Comparison of ENCODE assay signal across 8 cellular contexts in the genomic region with DNA sequence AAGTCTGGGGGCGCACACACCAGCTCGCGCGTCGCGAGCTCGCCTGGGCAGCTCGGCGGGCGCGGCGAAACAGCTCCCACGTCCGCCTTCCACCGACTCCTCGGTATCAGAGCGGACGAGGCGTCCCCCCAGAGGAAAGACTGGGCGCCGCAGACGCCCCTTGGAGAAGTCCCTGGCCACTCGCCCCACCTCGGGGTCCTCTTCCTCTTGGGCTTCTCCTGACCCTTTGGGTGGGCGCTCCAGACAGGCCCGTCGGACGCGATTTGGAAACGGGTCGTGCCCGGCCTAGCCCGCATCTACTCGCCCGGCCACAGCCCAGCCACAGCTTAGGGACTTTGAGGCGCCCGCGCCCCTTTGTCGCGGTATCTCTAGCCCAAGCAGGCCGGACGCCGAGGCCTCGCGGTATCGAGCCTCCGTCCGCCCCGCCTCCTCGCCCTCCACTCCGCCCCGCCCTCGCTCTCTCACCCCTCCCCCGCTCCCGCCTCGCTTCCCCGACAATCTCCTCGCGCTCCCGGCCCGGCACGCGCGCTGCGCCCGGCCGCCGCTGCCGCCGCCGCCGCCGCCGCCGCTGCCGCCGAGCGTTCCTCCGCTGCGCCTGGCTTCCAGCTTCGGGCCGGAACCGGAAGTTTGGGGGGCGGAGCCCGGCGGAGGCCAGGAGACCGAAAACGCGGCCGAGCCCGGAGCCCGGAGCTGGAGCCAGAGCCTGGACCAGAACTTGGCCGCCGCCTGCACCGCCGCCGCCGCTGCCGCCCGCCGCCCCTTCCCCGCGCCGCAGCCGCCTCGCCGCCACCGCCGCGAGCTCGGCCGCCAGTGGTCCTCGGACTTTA. TPM values are rescaled to one million over a fixed set of nuclear protein-coding genes. Genes with fewer than 3 reads are reported as not detected.
DNase-seq lines count a peak whose midpoint lies in the region; ATAC-seq and TF ChIP-seq lines count a peak whose summit lies in the region.

No MANE protein-coding gene starts in this region.

- H3K27ac Mint-ChIP-seq in CD8-positive, alpha-beta T cell = peak overlapping the region; percentile 55
- peak overlapping the region; percentile 94 for H3K27ac Mint-ChIP-seq in endodermal cell

- CTCF ChIA-PET in CD8-positive, alpha-beta T cell (lab: Charles Lee) = interaction anchor here (1.3 to 1.7 kb wide), 2 partner anchors 68 to 547 kb away, joined by 4 to 5 read pairs; no protein-coding TSS in a partner anchor

- intact Hi-C loops in CD8-positive, alpha-beta T cell (cut with DNase I, micrococcal nuclease) = loop anchor here (2.0 to 10.0 kb wide), 7 partner anchors 173 to 1741 kb away; partner anchors contain the start of genes KIF5C (in 2 of the 2), EPC2 (in 1 of the 2), MBD5 (in 1 of the 2) and MMADHC (in 1 of the 2)

- no peaks in the 10 kb centered on the region for H3K27me3 ChIP-seq in CD8-positive, alpha-beta T cell (ENCODE audit: insufficient read depth, low read length)
- no peaks in the 10 kb centered on the region for H3K27me3 ChIP-seq in endodermal cell (ENCODE audit: control insufficient read depth, insufficient read depth, low read length, poor library complexity, severe bottlenecking)

- H3K27me3 Mint-ChIP-seq in CD8-positive, alpha-beta T cell (ENCODE audit: low read depth) = peaks cover 20% of the 10 kb centered on the region
- H3K27me3 Mint-ChIP-seq in endodermal cell (ENCODE audit: insufficient read depth) = peaks cover 15% of the 10 kb centered on the region

- 0% methylated on average over 35 to 113 of the region's 113 CpGs for WGBS in endodermal cell (ENCODE audit: insufficient coverage in 1 of 2, insufficient read length in 1 of 2), 2 experiments
- WGBS in mesodermal cell (ENCODE audit: insufficient coverage in 2 of 2), 2 experiments = 0% methylated on average over 66 to 92 of the region's 113 CpGs

- H3K9ac ChIP-seq in endodermal cell (ENCODE audit: extremely low read depth, low read length, poor library complexity, severe bottlenecking) = peak overlapping the region; percentile 89

- H3K9me3 ChIP-seq in CD8-positive, alpha-beta T cell (ENCODE audit: low read length) = no peaks in the 10 kb centered on the region
- no peaks in the 10 kb centered on the region for H3K9me3 ChIP-seq in endodermal cell (ENCODE audit: control insufficient read depth, low read length)
- H3K9me3 ChIP-seq in mesodermal cell (ENCODE audit: control insufficient read depth, low read length) = no peaks in the 10 kb centered on the region

- peak; percentile 71 to 88 (median 86) for DNase-seq in CD8-positive, alpha-beta T cell
- DNase-seq in HS-27A (ENCODE audit: low read depth) (peak; percentile 56), NOMO-1 treated with DMSO at 0.1 percent for 48 hours (lab: John Stamatoyannopoulos, UW; ENCODE audit: unreplicated experiment) (peak; percentile 85), endodermal cell (peak; percentile 97)
- DNase-seq in activated CD8-positive, alpha-beta memory T cell treated with anti-CD3 and anti-CD28 coated beads, Interleukin-2, amount 50 U/mL, for 4 hours = peak; percentile 84
- peak; percentile 76 for DNase-seq in stimulated activated CD8-positive, alpha-beta memory T cell treated with anti-CD3 and anti-CD28 coated beads, Interleukin-12 subunit alpha, Interleukin-12 subunit beta, amount 100 ng/mL, for 4 hours (ENCODE audit: low read depth)

- H3K4me3 Mint-ChIP-seq in CD8-positive, alpha-beta T cell = peak overlapping the region; percentile 93
- peak overlapping the region; percentile 94 for H3K4me3 Mint-ChIP-seq in endodermal cell

- H3K9me3 Mint-ChIP-seq in CD8-positive, alpha-beta T cell = no peaks in the 10 kb centered on the region
- no peaks in the 10 kb centered on the region for H3K9me3 Mint-ChIP-seq in endodermal cell

- H3K36me3 ChIP-seq in CD8-positive, alpha-beta T cell (ENCODE audit: insufficient read depth, low read length) = no peaks in the 10 kb centered on the region
- no peaks in the 10 kb centered on the region for H3K36me3 ChIP-seq in endodermal cell (ENCODE audit: control insufficient read depth, insufficient read depth, low read length)
- H3K36me3 ChIP-seq in mesodermal cell (ENCODE audit: control insufficient read depth, insufficient read depth, low read length) = no peaks in the 10 kb centered on the region

- H3K4me3 ChIP-seq in CD8-positive, alpha-beta T cell (ENCODE audit: low read depth, low read length) = peak overlapping the region; percentile 75
- peak overlapping the region; percentile 99 for H3K4me3 ChIP-seq in endodermal cell (ENCODE audit: low read length)
- H3K4me3 ChIP-seq in mesodermal cell (ENCODE audit: extremely low read depth, insufficient read depth, low read length, poor library complexity, severe bottlenecking) = peak overlapping the region; percentile 65

- H3K36me3 Mint-ChIP-seq in CD8-positive, alpha-beta T cell = peaks cover 6% of the 10 kb centered on the region
- H3K36me3 Mint-ChIP-seq in endodermal cell (ENCODE audit: low read depth) = no peaks in the 10 kb centered on the region

- peak overlapping the region; percentile 54 for H3K27ac ChIP-seq in CD8-positive, alpha-beta T cell (ENCODE audit: low read depth, low read length)
- H3K27ac ChIP-seq in endodermal cell (ENCODE audit: low read depth, low read length) (peak overlapping the region; percentile 99), mesodermal cell (ENCODE audit: low read depth, low read length, severe bottlenecking) (peak overlapping the region; percentile 98)

- POLR2A ChIA-PET in CD8-positive, alpha-beta T cell (lab: Charles Lee) = interaction anchor here (0.8 to 1.5 kb wide), 3 partner anchors 176 to 799 kb away, joined by 3 to 5 read pairs (median 4); partner anchors contain the start of genes MBD5 and ORC4

- H3K4me1 Mint-ChIP-seq in CD8-positive, alpha-beta T cell (ENCODE audit: low read depth) = peaks cover 29% of the 10 kb centered on the region
- peaks cover 24% of the 10 kb centered on the region for H3K4me1 Mint-ChIP-seq in endodermal cell

- no peak for TF ChIP-seq CTCF in CD8-positive, alpha-beta T cell (IDR thresholded peaks at IDR 0.05)
- peak; percentile 47 for TF ChIP-seq CTCF in endodermal cell (conservative IDR thresholded peaks at IDR 0.05)

- ATAC-seq in CD8-positive, alpha-beta T cell = peak; percentile 80
- peak; percentile 82 for ATAC-seq in GM21360 (IDR thresholded peaks at IDR 0.05; ENCODE audit: unreplicated experiment)

- H3K4me1 ChIP-seq in CD8-positive, alpha-beta T cell (ENCODE audit: insufficient read depth, low read length) = peaks cover 19% of the 10 kb centered on the region
- no peaks in the 10 kb centered on the region for H3K4me1 ChIP-seq in endodermal cell (ENCODE audit: control insufficient read depth, insufficient read depth, low read length)
- H3K4me1 ChIP-seq in mesodermal cell (ENCODE audit: control insufficient read depth, insufficient read depth, low read length, poor library complexity, severe bottlenecking) = no peaks in the 10 kb centered on the region

RNA-seq across cellular contexts. Expression of gene ACVR2A, which starts 0.8 kb away (rescaled TPM):
- total RNA-seq in CD8-positive, alpha-beta T cell = 1 to 10 TPM; 4.2 to 4.8 TPM
- 10 to 100 TPM; 19.9 to 24.1 TPM for total RNA-seq in endodermal cell
- 24.6 TPM for polyA plus RNA-seq in endodermal cell (2013, experiment 1 of 2)
- polyA plus RNA-seq in endodermal cell (2013, experiment 2 of 2) = 17.5 TPM
- polyA plus RNA-seq in mesodermal cell (2013, experiment 1 of 2) = 9.2 TPM
- 8.9 TPM for polyA plus RNA-seq in mesodermal cell (2013, experiment 2 of 2)

Comparison
In these comparisons a context has a peak if more than half of its experiments do, and no peak if none do; other contexts are left out.
1. Peak in every context shown above with its lines: DNase-seq, ATAC-seq, H3K4me3 ChIP-seq and H3K27ac ChIP-seq.